20 cellular contexts compared by ENCODE assay signal in genomic region chr11:86922225-86922624, GRCh38. TPM values are rescaled to one million over a fixed set of nuclear protein-coding genes. Genes with fewer than 3 reads are reported as not detected.
DNase-seq lines count a peak whose midpoint lies in the region; ATAC-seq, FAIRE-seq and TF ChIP-seq lines count a peak whose summit lies in the region.
"Had no signal": no experiment of that assay in that cellular context is flagged by ENCODE, and none has a peak within 500 bp of the region (broad histone marks: within the 10 kb centered on the region; RNA-seq: fewer than 3 reads in every experiment).

No MANE protein-coding gene starts in this region.

- BruUV-seq in K562 (replicated peaks; lab: Mats Ljungman, UMichigan) = no TSS peak

- H3K36me3 ChIP-seq in HEK293 (ENCODE audit: control insufficient read depth in 2 of 2, insufficient read depth in 1 of 2, low read length in 2 of 2) (no peaks in the 10 kb centered on the region), K562 (ENCODE audit: control insufficient read depth, insufficient read depth, low read length) (no peaks in the 10 kb centered on the region), thoracic aorta (no peaks in the 10 kb centered on the region), smooth muscle cell (ENCODE audit: low read depth) (no peaks in the 10 kb centered on the region)
- H3K36me3 ChIP-seq: BLaER1 treated with 17β-estradiol and CSF1 and Interleukin-3, amounts not matched to agents 10 nM and 100 nM had no signal

- H4K20me1 ChIP-seq in K562 (replicated peaks; ENCODE audit: control insufficient read depth, insufficient read depth, low read length) (no peaks in the 10 kb centered on the region), smooth muscle cell (ENCODE audit: low read depth) (no peaks in the 10 kb centered on the region)
- H4K20me1 ChIP-seq: BLaER1 treated with 17β-estradiol and CSF1 and Interleukin-3, amounts not matched to agents 10 nM and 100 nM had no signal

- H3K9me1 ChIP-seq in K562 (ENCODE audit: control insufficient read depth, insufficient read depth, low read length) = no peaks in the 10 kb centered on the region

- no peaks in the 10 kb centered on the region for H3K27me3 ChIP-seq in K562 (ENCODE audit: control insufficient read depth in 2 of 2, insufficient read depth in 2 of 2, low read length in 2 of 2)
- no peaks in the 10 kb centered on the region for H3K27me3 ChIP-seq in thoracic aorta (replicated peaks; ENCODE audit: insufficient read depth)
- no peaks in the 10 kb centered on the region for H3K27me3 ChIP-seq in smooth muscle cell (ENCODE audit: low read depth)
- H3K27me3 ChIP-seq: BLaER1 treated with 17β-estradiol and CSF1 and Interleukin-3, amounts not matched to agents 10 nM and 100 nM had no signal

- no peak for ATAC-seq in K562
- ATAC-seq in thoracic aorta (ENCODE audit: insufficient number of reproducible peaks, low FRiP score, low read depth) = no peak
- ATAC-seq in GM18858 (IDR thresholded peaks at IDR 0.05; ENCODE audit: unreplicated experiment) = no peak
- ATAC-seq in GM19452 (IDR thresholded peaks at IDR 0.05; ENCODE audit: unreplicated experiment) = no peak
- ATAC-seq: A549; CD8-positive, alpha-beta T cell had no signal

- TF ChIP-seq CTCF in HEK293 (tag by site-specific recombination; IDR thresholded peaks at IDR 0.05) = no peak
- no peak for TF ChIP-seq CTCF in K562 (IDR thresholded peaks at IDR 0.05 in 2 of 3, conservative IDR thresholded peaks at IDR 0.05 in 1 of 3; ENCODE audit: insufficient read depth in 2 of 3, low read depth in 1 of 3, low read length in 3 of 3)
- TF ChIP-seq CTCF in thoracic aorta (IDR thresholded peaks at IDR 0.05) = no peak
- TF ChIP-seq CTCF in smooth muscle cell (IDR thresholded peaks at IDR 0.05; ENCODE audit: borderline replicate concordance, insufficient read depth, poor library complexity, severe bottlenecking) = no peak

- TF ChIP-seq POLR2A in K562 (conservative IDR thresholded peaks at IDR 0.05) = no peak

- CTCF ChIA-PET in HEK293 (lab: Yijun Ruan, JAX) (interaction anchor here (0.5 to 7.6 kb wide), 5 partner anchors 52 to 561 kb away, joined by 3 to 144 read pairs (median 3); no protein-coding TSS in a partner anchor), K562 (lab: Yijun Ruan, JAX; ENCODE audit: low intra/inter-chr PET ratio) (no interaction called here)

- no peak for FAIRE-seq in K562 (lab: Jason Lieb, UNC)
- FAIRE-seq: A549, D721Med, G401.6, GM12891 had no signal

- H3K9me3 ChIP-seq in HEK293 (ENCODE audit: control insufficient read depth, insufficient read depth, low read depth, low read length) (no peaks in the 10 kb centered on the region), K562 (replicated peaks; ENCODE audit: control insufficient read depth, insufficient read depth, low read depth, low read length) (no peaks in the 10 kb centered on the region), thoracic aorta (no peaks in the 10 kb centered on the region), smooth muscle cell (replicated peaks; ENCODE audit: low read depth) (no peaks in the 10 kb centered on the region)
- H3K9me3 ChIP-seq: A549; BLaER1 treated with 17β-estradiol and CSF1 and Interleukin-3, amounts not matched to agents 10 nM and 100 nM; Caco-2 had no signal

- POLR2A ChIA-PET in HEK293 (lab: Yijun Ruan, JAX) = no interaction called here
- POLR2A ChIA-PET in K562 (lab: Yijun Ruan, JAX) = interaction anchor here (1.1 kb wide), 1 partner anchor 12 kb away, joined by 4 read pairs; no protein-coding TSS in a partner anchor

- DNase-seq in K562 (ENCODE audit: extremely low read depth in 1 of 4, low spot score in 3 of 4) (no peak), thoracic aorta (ENCODE audit: low spot score) (no peak), smooth muscle cell (lab: John Stamatoyannopoulos, UW; ENCODE audit: unreplicated experiment) (no peak)
- DNase-seq: AML-193; Caco-2; Calu3; CD4-positive, alpha-beta T cell; CD8-positive, alpha-beta T cell; DMS79 treated with DMSO at 0.1 percent for 48 hours; GF-D8 had no signal

- peaks cover 4% of the 10 kb centered on the region for H3F3A ChIP-seq in smooth muscle cell (ENCODE audit: low read depth)

- in situ Hi-C loops in K562 (cut with MboI) = loop anchor here (5.0 kb wide), 1 partner anchor 55 kb away; no protein-coding TSS in a partner anchor

- no peak overlapping the region for H2AFZ ChIP-seq in K562 (ENCODE audit: low read depth, low read length)
- H2AFZ ChIP-seq in smooth muscle cell (ENCODE audit: low read depth) = no peak overlapping the region

- WGBS in K562 (ENCODE audit: insufficient coverage, low coverage, missing lambda C conversion rate) = 78% methylated on average over 1 of the region's 1 CpG
- WGBS in smooth muscle cell (ENCODE audit: low lambda C conversion rate) = 100% methylated on average over 1 of the region's 1 CpG

- no peak overlapping the region for H3K9ac ChIP-seq in K562 (ENCODE audit: insufficient read depth in 1 of 2, low read depth in 2 of 2, low read length in 2 of 2)
- H3K9ac ChIP-seq in smooth muscle cell (ENCODE audit: low read depth) = no peak overlapping the region
- H3K9ac ChIP-seq: BLaER1 treated with 17β-estradiol and CSF1 and Interleukin-3, amounts not matched to agents 10 nM and 100 nM had no signal

- H3K4me3 ChIP-seq in HEK293 (ENCODE audit: low read depth, low read length) (no peak overlapping the region), K562 (no peak overlapping the region), thoracic aorta (no peak overlapping the region), smooth muscle cell (no peak overlapping the region)
- H3K4me3 ChIP-seq: A549; BLaER1 treated with 17β-estradiol and CSF1 and Interleukin-3, amounts not matched to agents 10 nM and 100 nM had no signal

- intact Hi-C loops in K562 (cut with micrococcal nuclease) = no loop called here

- no peaks in the 10 kb centered on the region for H3K79me2 ChIP-seq in K562 (ENCODE audit: control insufficient read depth, insufficient read depth, low read length)
- H3K79me2 ChIP-seq in smooth muscle cell (ENCODE audit: low read depth) = no peaks in the 10 kb centered on the region

- no peak overlapping the region for H3K4me2 ChIP-seq in K562 (ENCODE audit: insufficient read depth, low read length)
- no peak overlapping the region for H3K4me2 ChIP-seq in smooth muscle cell
- H3K4me2 ChIP-seq: A549; BLaER1 treated with 17β-estradiol and CSF1 and Interleukin-3, amounts not matched to agents 10 nM and 100 nM had no signal

- TF ChIP-seq RAD21 in K562 (CRISPR knock-in tag; conservative IDR thresholded peaks at IDR 0.05 in 1 of 2, IDR thresholded peaks at IDR 0.05 in 1 of 2) = no peak

- no peak overlapping the region for H3K27ac ChIP-seq in HEK293 (ENCODE audit: extremely low read depth, low read depth, low read length)
- no peak overlapping the region for H3K27ac ChIP-seq in K562 (ENCODE audit: extremely low read depth, low read depth, low read length)
- peak overlapping the region; percentile 56 to 70 for H3K27ac ChIP-seq in thoracic aorta
- no peak overlapping the region for H3K27ac ChIP-seq in smooth muscle cell (ENCODE audit: low read depth)
- H3K27ac ChIP-seq: 22Rv1; A549; BLaER1 treated with 17β-estradiol and CSF1 and Interleukin-3, amounts not matched to agents 10 nM and 100 nM; C4-2B had no signal

- TF ChIP-seq EP300 in K562 (IDR thresholded peaks at IDR 0.05; ENCODE audit: low read length) = no peak

- H3K4me1 ChIP-seq in HEK293 (ENCODE audit: control insufficient read depth, insufficient read depth, low read length) = peaks cover 7% of the 10 kb centered on the region; the same call in 1 of the 2 replicates
- H3K4me1 ChIP-seq in K562 (replicated peaks in 1 of 2; ENCODE audit: control insufficient read depth in 2 of 2, insufficient read depth in 2 of 2, low read length in 2 of 2) = peaks cover 0 to 29% of the 10 kb centered on the region in 2 experiments; a peak in 4 of 5 replicates
- H3K4me1 ChIP-seq in thoracic aorta (ENCODE audit: control insufficient read depth in 1 of 2, low read depth in 2 of 2) = peaks cover 28 to 84% of the 10 kb centered on the region in 2 donors
- peaks cover 14% of the 10 kb centered on the region for H3K4me1 ChIP-seq in smooth muscle cell (ENCODE audit: low read depth)
- H3K4me1 ChIP-seq: BLaER1 treated with 17β-estradiol and CSF1 and Interleukin-3, amounts not matched to agents 10 nM and 100 nM had no signal

TF ChIP-seq in HEK293, 187 proteins besides CTCF, POLR2A, EP300 and RAD21:
- no peak for TF ChIP-seq TRIM28 (IDR thresholded peaks at IDR 0.05; ENCODE audit: borderline replicate concordance, low read length)
- 0 out of 2 replicates have a peak, but pooled peaks have one; percentile 49 for TF ChIP-seq ZNF121 (tag by site-specific recombination; IDR thresholded peaks at IDR 0.05)
- peak; percentile 41; the same call in 1 of the 2 replicates for TF ChIP-seq ZNF664 (tag by site-specific recombination; IDR thresholded peaks at IDR 0.05)

TF ChIP-seq in K562, 482 proteins besides CTCF, POLR2A, EP300 and RAD21 (continues in another document):
- no peak for TF ChIP-seq RAD51 (IDR thresholded peaks at IDR 0.05; ENCODE audit: borderline replicate concordance, low read depth)

RNA-seq across cellular contexts. Expression of gene FZD4, which starts 33.0 kb away (rescaled TPM):
- total RNA-seq in K562 (2011; cell fraction: chromatin; rRNA removed; ENCODE audit: low replicate concordance) = 6.9 and 12.4 TPM in 2 replicates
- 7.7 and 10.0 TPM in 2 replicates for total RNA-seq in K562 (2011; cell fraction: nucleolus; rRNA removed)
- total RNA-seq in K562 (2011; cell fraction: nucleoplasm; rRNA removed) = 14.2 TPM in 2 replicates
- total RNA-seq in K562 (2014; rRNA removed) = 5.0 and 5.7 TPM in 2 replicates
- 5.1 and 5.7 TPM in 2 replicates for total RNA-seq in K562 (2014; rRNA removed; fragmentation: Illumina TruSeq; extraction: Trizol)
- 7.6 and 7.9 TPM in 2 replicates for total RNA-seq in K562 (2015; rRNA removed; fragmentation: Illumina TruSeq; extraction: Trizol)
- 6.1 and 6.3 TPM in 2 replicates for total RNA-seq in K562 (2021)
- polyA plus RNA-seq in K562 (2011; rRNA removed) = 6.2 and 7.3 TPM in 2 replicates
- polyA plus RNA-seq in K562 (2011; cell fraction: cytosol; rRNA removed) = 3.1 and 7.3 TPM in 2 replicates
- 3.9 and 5.8 TPM in 2 replicates for polyA plus RNA-seq in K562 (2011; cell fraction: nucleus; rRNA removed)
- 4.1 and 6.1 TPM in 2 replicates for polyA plus RNA-seq in K562 (2012)
- polyA plus RNA-seq in K562 (2014; fragmentation: Illumina TruSeq; extraction: Trizol) = 5.1 and 6.2 TPM in 2 replicates
- 1 to 10 TPM; 1.2 to 1.4 TPM for polyA plus RNA-seq in K562 (2014; fragmentation: Nextera tagmentation; extraction: Ambion mirVana)
- polyA plus RNA-seq in K562 (2014; rRNA removed) = 5.8 and 6.7 TPM in 2 replicates
- polyA minus RNA-seq in K562 (2011; rRNA and poly(A)+ RNA removed) = 6.9 and 7.1 TPM in 2 replicates
- 2.3 and 3.3 TPM in 2 replicates for polyA minus RNA-seq in K562 (2011; cell fraction: cytosol; rRNA and poly(A)+ RNA removed)
- polyA minus RNA-seq in K562 (2011; cell fraction: nucleus; rRNA and poly(A)+ RNA removed) = 2.2 and 4.6 TPM in 2 replicates
- total RNA-seq in thoracic aorta = 100 to 1,000 TPM in 1 of 2 donors, 10 to 100 TPM in 1; 75.2 to 104 TPM
- 5.8 and 6.6 TPM in 2 replicates for total RNA-seq in smooth muscle cell
- 1.8 and 2.8 TPM in 2 replicates for polyA plus RNA-seq in smooth muscle cell
- total RNA-seq: CD4-positive, alpha-beta T cell had no signal

Comparison
In these comparisons a context has a peak if more than half of its experiments do, and no peak if none do; other contexts are left out.
1. H3K27ac ChIP-seq: peak in thoracic aorta (2 of 2); none in HEK293 (single experiment), K562 (single experiment) and smooth muscle cell (single experiment).
2. Of the 44 proteins assayed by ChIP-seq in both K562 and HEK293: peak only in K562: none; only in HEK293: none; in both: ZNF121; in neither: 43.